21 cellular contexts compared by ENCODE assay signal in the genomic region with DNA sequence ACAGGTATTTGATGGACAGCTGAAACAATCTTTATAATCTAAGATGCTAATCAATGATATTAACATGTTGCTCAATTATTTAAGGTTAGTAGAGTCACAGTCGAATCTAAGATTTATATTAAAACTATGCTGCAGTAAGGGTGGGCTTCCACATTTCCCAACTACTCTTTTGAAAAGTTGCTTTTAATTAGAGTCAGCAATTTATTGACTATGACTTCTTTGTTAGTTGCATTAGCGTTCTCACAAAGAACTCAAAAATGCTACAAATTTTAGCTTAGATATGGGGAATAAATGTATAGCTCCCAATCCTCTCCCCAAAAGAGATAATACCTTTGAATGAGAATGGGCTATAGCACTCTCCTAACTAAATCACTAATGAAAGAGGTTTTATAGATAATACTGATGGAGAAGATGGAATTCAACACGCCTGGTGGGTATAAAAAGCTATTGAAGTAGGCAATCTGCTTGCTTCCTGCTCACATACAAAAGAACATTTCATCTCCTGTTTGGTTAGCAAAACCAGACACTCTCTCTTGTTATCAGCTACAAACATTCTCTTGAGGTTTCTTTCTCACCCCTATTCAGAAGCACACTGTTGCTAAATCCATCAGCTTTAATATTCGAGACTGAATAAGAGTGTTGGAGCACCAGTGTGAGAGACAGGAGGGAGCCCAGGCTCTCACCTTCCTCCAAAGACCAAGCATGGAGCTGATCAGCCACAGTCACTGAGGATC. TPM values are rescaled to one million over a fixed set of nuclear protein-coding genes. Genes with fewer than 3 reads are reported as not detected.
DNase-seq lines count a peak whose midpoint lies in the region; ATAC-seq, FAIRE-seq and TF ChIP-seq lines count a peak whose summit lies in the region.
"Had no signal": no experiment of that assay in that cellular context is flagged by ENCODE, and none has a peak within 500 bp of the region (broad histone marks: within the 10 kb centered on the region; RNA-seq: fewer than 3 reads in every experiment).

No MANE protein-coding gene starts in this region.

- H3K9ac ChIP-seq in K562 (ENCODE audit: insufficient read depth in 1 of 2, low read depth in 2 of 2, low read length in 2 of 2) (no peak overlapping the region), smooth muscle cell (ENCODE audit: low read depth) (peak overlapping the region; percentile 23), Karpas-422 (ENCODE audit: low read length) (no peak overlapping the region)

- no peaks in the 10 kb centered on the region for H4K20me1 ChIP-seq in K562 (replicated peaks; ENCODE audit: control insufficient read depth, insufficient read depth, low read length)
- H4K20me1 ChIP-seq in smooth muscle cell (ENCODE audit: low read depth) = peaks cover 26% of the 10 kb centered on the region
- H4K20me1 ChIP-seq in Karpas-422 (ENCODE audit: insufficient read depth, low read depth, low read length) = no peaks in the 10 kb centered on the region

- H3K27ac ChIP-seq in cardiac muscle cell (no peak overlapping the region), K562 (ENCODE audit: extremely low read depth, low read depth, low read length) (no peak overlapping the region), smooth muscle cell (ENCODE audit: low read depth) (peak overlapping the region; percentile 96), Karpas-422 (ENCODE audit: low read length) (no peak overlapping the region)
- H3K27ac ChIP-seq: SK-N-MC had no signal

- peak; percentile 36 to 43 for DNase-seq in cardiac muscle cell (ENCODE audit: low read depth in 1 of 2, low spot score in 1 of 2)
- no peak for DNase-seq in left ventricle myocardium superior
- peak; percentile 91 for DNase-seq in Jurkat, Clone E6-1 (ENCODE audit: low read depth, low spot score)
- peak in 1 of 4 experiments; percentile 28 for DNase-seq in K562 (ENCODE audit: extremely low read depth in 1 of 4, low spot score in 3 of 4)
- no peak for DNase-seq in smooth muscle cell (lab: John Stamatoyannopoulos, UW; ENCODE audit: unreplicated experiment)
- DNase-seq in Karpas-422 = no peak
- DNase-seq in UCSD-AML1 (lab: John Stamatoyannopoulos, UW; ENCODE audit: unreplicated experiment) = no peak
- DNase-seq: BE2C; CD4-positive, alpha-beta memory T cell; KBM-7; NCI-H1105; NCI-H2029 treated with DMSO at 0.1 percent for 48 hours; NCI-H2171 treated with DMSO at 0.1 percent for 48 hours; NCI-H446; Right ventricle myocardium superior; SW 1271 had no signal

- H3K4me1 ChIP-seq in cardiac muscle cell (ENCODE audit: low read depth) (peaks cover 21% of the 10 kb centered on the region), K562 (replicated peaks in 1 of 2; ENCODE audit: control insufficient read depth in 2 of 2, insufficient read depth in 2 of 2, low read length in 2 of 2) (peaks cover 6 to 21% of the 10 kb centered on the region in 2 experiments; a peak in 4 of 5 replicates), smooth muscle cell (ENCODE audit: low read depth) (peaks cover 16% of the 10 kb centered on the region), Karpas-422 (ENCODE audit: low read length) (no peaks in the 10 kb centered on the region)

- TF ChIP-seq POLR2A in K562 (conservative IDR thresholded peaks at IDR 0.05) = no peak

- no TSS peak for BruUV-seq in K562 (replicated peaks; lab: Mats Ljungman, UMichigan)

- POLR2A ChIA-PET in K562 (lab: Yijun Ruan, JAX) = interaction anchor here (1.7 kb wide), 1 partner anchor 10 kb away, joined by 5 read pairs; no protein-coding TSS in a partner anchor

- no peaks in the 10 kb centered on the region for H3K79me2 ChIP-seq in K562 (ENCODE audit: control insufficient read depth, insufficient read depth, low read length)
- peaks cover 67% of the 10 kb centered on the region for H3K79me2 ChIP-seq in smooth muscle cell (ENCODE audit: low read depth)
- H3K79me2 ChIP-seq in Karpas-422 (ENCODE audit: low read length) = no peaks in the 10 kb centered on the region

- intact Hi-C loops in left ventricle myocardium superior (cut with micrococcal nuclease) = no loop called here
- intact Hi-C loops in K562 (cut with micrococcal nuclease) = no loop called here

- no peak for TF ChIP-seq RAD21 in K562 (CRISPR knock-in tag; conservative IDR thresholded peaks at IDR 0.05 in 1 of 2, IDR thresholded peaks at IDR 0.05 in 1 of 2)

- in situ Hi-C loops in K562 (cut with MboI) = no loop called here

- TF ChIP-seq CTCF in cardiac muscle cell (IDR thresholded peaks at IDR 0.05; ENCODE audit: low read depth, low read length) = no peak
- no peak for TF ChIP-seq CTCF in K562 (IDR thresholded peaks at IDR 0.05 in 2 of 3, conservative IDR thresholded peaks at IDR 0.05 in 1 of 3; ENCODE audit: insufficient read depth in 2 of 3, low read depth in 1 of 3, low read length in 3 of 3)
- no peak for TF ChIP-seq CTCF in smooth muscle cell (IDR thresholded peaks at IDR 0.05; ENCODE audit: borderline replicate concordance, insufficient read depth, poor library complexity, severe bottlenecking)

- H3K9me2 ChIP-seq in Karpas-422 (replicated peaks; ENCODE audit: insufficient read depth, low read length) = no peaks in the 10 kb centered on the region

- H3K4me2 ChIP-seq in K562 (ENCODE audit: insufficient read depth, low read length) (no peak overlapping the region), smooth muscle cell (peak overlapping the region; percentile 95), Karpas-422 (ENCODE audit: low read depth, low read length, poor library complexity, severe bottlenecking) (no peak overlapping the region)

- no peak for FAIRE-seq in K562 (lab: Jason Lieb, UNC)
- FAIRE-seq: A204.1, GM18507 had no signal

- no peak for TF ChIP-seq EP300 in K562 (IDR thresholded peaks at IDR 0.05; ENCODE audit: low read length)

- 3% methylated on average over 4 of the region's 4 CpGs for WGBS in K562 (ENCODE audit: insufficient coverage, low coverage, missing lambda C conversion rate)
- 40% methylated on average over 4 of the region's 4 CpGs for WGBS in smooth muscle cell (ENCODE audit: low lambda C conversion rate)

- CTCF ChIA-PET in K562 (lab: Yijun Ruan, JAX; ENCODE audit: low intra/inter-chr PET ratio) = no interaction called here

- H3K4me3 ChIP-seq in cardiac muscle cell (no peak overlapping the region), K562 (no peak overlapping the region), smooth muscle cell (peak overlapping the region; percentile 79), Karpas-422 (ENCODE audit: low read length) (no peak overlapping the region)
- H3K4me3 ChIP-seq in Jurkat, Clone E6-1 (ENCODE audit: low read length) = no peak overlapping the region
- H3K4me3 ChIP-seq: SK-N-MC had no signal

- no peak overlapping the region for H2AFZ ChIP-seq in K562 (ENCODE audit: low read depth, low read length)
- H2AFZ ChIP-seq in smooth muscle cell (ENCODE audit: low read depth) = no peak overlapping the region
- H2AFZ ChIP-seq in Karpas-422 (ENCODE audit: low read length) = no peak overlapping the region

- peaks cover 51% of the 10 kb centered on the region for H3F3A ChIP-seq in smooth muscle cell (ENCODE audit: low read depth)

- ATAC-seq in left ventricle myocardium superior (no peak), K562 (no peak), GM19328 (IDR thresholded peaks at IDR 0.05; ENCODE audit: unreplicated experiment) (no peak)

- H3K9me3 ChIP-seq in cardiac muscle cell (ENCODE audit: low read depth) (no peaks in the 10 kb centered on the region), K562 (replicated peaks; ENCODE audit: control insufficient read depth, insufficient read depth, low read depth, low read length) (no peaks in the 10 kb centered on the region), smooth muscle cell (replicated peaks; ENCODE audit: low read depth) (no peaks in the 10 kb centered on the region), Karpas-422 (ENCODE audit: low read length) (no peaks in the 10 kb centered on the region)
- H3K9me3 ChIP-seq: BE2C had no signal

- H3K27me3 ChIP-seq in cardiac muscle cell = no peaks in the 10 kb centered on the region
- peaks cover 13 to 33% of the 10 kb centered on the region in 2 experiments for H3K27me3 ChIP-seq in K562 (ENCODE audit: control insufficient read depth in 2 of 2, insufficient read depth in 2 of 2, low read length in 2 of 2)
- H3K27me3 ChIP-seq in smooth muscle cell (ENCODE audit: low read depth) = no peaks in the 10 kb centered on the region
- H3K27me3 ChIP-seq in Karpas-422 (ENCODE audit: low read length) = no peaks in the 10 kb centered on the region

- no peaks in the 10 kb centered on the region for H3K36me3 ChIP-seq in cardiac muscle cell
- H3K36me3 ChIP-seq in K562 (ENCODE audit: control insufficient read depth, insufficient read depth, low read length) = no peaks in the 10 kb centered on the region
- no peaks in the 10 kb centered on the region for H3K36me3 ChIP-seq in smooth muscle cell (ENCODE audit: low read depth)
- H3K36me3 ChIP-seq in Karpas-422 (ENCODE audit: insufficient read depth, low read length) = no peaks in the 10 kb centered on the region
- H3K36me3 ChIP-seq: BE2C had no signal

- H3K9me1 ChIP-seq in K562 (ENCODE audit: control insufficient read depth, insufficient read depth, low read length) = no peaks in the 10 kb centered on the region

TF ChIP-seq in K562, 482 proteins besides CTCF, POLR2A, EP300 and RAD21 (continues in another document):
- peak; percentile 55 for TF ChIP-seq C11orf30 (IDR thresholded peaks at IDR 0.05; ENCODE audit: low read depth)

RNA-seq across cellular contexts. Expression of a gene that starts 2.4 kb away (rescaled TPM):
- total RNA-seq in cardiac muscle cell (10.1 and 14.8 TPM in 2 replicates), left ventricle myocardium superior (46.1 TPM), K562 (2014; rRNA removed) (0.24 and 0.27 TPM in 2 replicates), K562 (2014; rRNA removed; fragmentation: Illumina TruSeq; extraction: Trizol) (0.19 and 0.22 TPM in 2 replicates), K562 (2015; rRNA removed; fragmentation: Illumina TruSeq; extraction: Trizol) (0.04 TPM in 2 replicates), K562 (2021) (0.22 and 0.40 TPM in 2 replicates), smooth muscle cell (738 and 786 TPM in 2 replicates)
- polyA plus RNA-seq in cardiac muscle cell (7.5 and 7.6 TPM in 2 replicates), K562 (2011; rRNA removed) (0.77 and 2.0 TPM in 2 replicates), K562 (2014; fragmentation: Illumina TruSeq; extraction: Trizol) (0.17 and 0.22 TPM in 2 replicates), K562 (2014; fragmentation: Nextera tagmentation; extraction: Ambion mirVana) (under 1 TPM; 0.04 to 0.10 TPM), K562 (2014; rRNA removed) (0.01 TPM in 1 of 2 replicates, not detected in the other), smooth muscle cell (329 and 495 TPM in 2 replicates)
- 3.9 TPM for polyA plus RNA-seq in Jurkat, Clone E6-1 (2012; ENCODE audit: insufficient read depth, insufficient read length)
- total RNA-seq in K562 (2011; cell fraction: chromatin; rRNA removed; ENCODE audit: low replicate concordance) = 2.9 and 4.1 TPM in 2 replicates
- total RNA-seq in K562 (2011; cell fraction: nucleolus; rRNA removed) = 1.3 and 1.7 TPM in 2 replicates
- total RNA-seq in K562 (2011; cell fraction: nucleoplasm; rRNA removed) = 1.5 and 3.1 TPM in 2 replicates
- polyA plus RNA-seq in K562 (2011; cell fraction: cytosol; rRNA removed) = 0.37 and 0.45 TPM in 2 replicates
- 0.97 and 1.0 TPM in 2 replicates for polyA plus RNA-seq in K562 (2011; cell fraction: nucleus; rRNA removed)
- polyA plus RNA-seq in K562 (2012) = 0.60 and 0.91 TPM in 2 replicates
- polyA minus RNA-seq in K562 (2011; rRNA and poly(A)+ RNA removed) = 2.5 and 4.0 TPM in 2 replicates
- 0.55 and 1.4 TPM in 2 replicates for polyA minus RNA-seq in K562 (2011; cell fraction: cytosol; rRNA and poly(A)+ RNA removed)
- polyA minus RNA-seq in K562 (2011; cell fraction: nucleus; rRNA and poly(A)+ RNA removed) = 0.56 and 0.81 TPM in 2 replicates
- not detected in 2 replicates for total RNA-seq in Karpas-422 (2014; rRNA removed; shearing (Covaris generic); ENCODE audit: low replicate concordance)
- total RNA-seq: G401 had no signal

Comparison
In these comparisons a context has a peak if more than half of its experiments do, and no peak if none do; other contexts are left out.
1. DNase-seq: peak in cardiac muscle cell (2 of 2) and Jurkat, Clone E6-1 (single experiment); none in left ventricle myocardium superior (single experiment), smooth muscle cell (single experiment), Karpas-422 (single experiment) and UCSD-AML1 (single experiment).
2. RNA of a gene that starts 2.4 kb away (total RNA-seq): 738 to 786 TPM in smooth muscle cell; 46.1 TPM in left ventricle myocardium superior (single experiment), 10.1 to 14.8 TPM in cardiac muscle cell, 0.04 to 4.1 TPM in K562 and not detected in Karpas-422; every median in the first group is over 10 times any median in the second.